In the genomic region with DNA sequence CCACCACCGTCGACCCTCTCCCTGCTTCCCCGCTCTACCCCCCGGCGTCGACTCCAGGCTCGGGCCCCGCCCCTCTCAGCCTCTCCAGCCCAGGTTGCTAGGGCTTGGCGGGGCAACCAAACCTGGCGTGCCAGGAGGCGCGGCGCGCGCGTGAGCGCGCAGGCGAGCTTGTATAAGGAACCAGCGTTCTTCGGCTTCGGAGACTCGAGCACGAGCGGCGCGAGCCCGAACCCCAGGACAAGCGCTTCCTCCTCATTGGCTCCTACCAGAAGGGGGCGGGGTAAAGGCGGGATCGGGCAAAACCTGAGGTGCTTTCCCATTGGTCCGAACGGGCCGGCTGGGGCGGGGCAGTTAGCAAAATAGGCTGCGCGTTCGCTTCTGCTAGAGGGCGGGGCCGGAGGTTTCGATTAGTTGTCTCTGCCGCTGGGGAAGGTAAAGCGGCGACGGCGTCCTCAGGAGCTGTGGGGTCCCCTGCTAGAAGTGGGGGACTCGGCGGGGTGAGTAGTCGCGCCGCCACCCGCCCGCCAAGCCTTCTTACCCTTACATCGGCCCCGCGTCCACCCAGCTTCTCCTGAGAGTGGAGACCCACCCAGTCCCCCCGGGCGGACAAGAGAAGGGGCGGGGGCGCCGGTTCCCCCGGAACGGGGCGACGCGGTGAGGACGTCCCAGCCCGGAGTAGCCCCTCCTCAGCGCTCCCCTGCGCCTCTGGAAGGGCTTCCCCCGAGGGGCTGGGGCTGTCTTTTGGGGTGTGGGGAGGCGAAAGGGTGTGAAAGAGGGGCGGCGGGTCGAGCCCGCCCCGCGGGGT, we compare ENCODE assay signal across 8 cellular contexts. TPM values are rescaled to one million over a fixed set of nuclear protein-coding genes. Genes with fewer than 3 reads are reported as not detected.
DNase-seq lines count a peak whose midpoint lies in the region; ATAC-seq and TF ChIP-seq lines count a peak whose summit lies in the region.

A gene (plus strand): TSS at position 410 of the 805 bp plus-strand sequence. CDS start 81,489 bp downstream, outside the sequence.

- peak; percentile 99 for DNase-seq in DMS53 (lab: John Stamatoyannopoulos, UW)
- peak; percentile 63 for DNase-seq in KG1 (lab: John Stamatoyannopoulos, UW)
- peak; percentile 53 for DNase-seq in Panc1 (ENCODE audit: low read depth, low spot score)
- DNase-seq in activated T-cell treated with anti-CD3 and anti-CD28 coated beads, Interleukin-2, amount 50 U/mL, for 48 hours: peak; percentile 94 to 95
- DNase-seq in stimulated activated CD8-positive, alpha-beta memory T cell treated with anti-CD3 and anti-CD28 coated beads, Interleukin-4, amount 100 ng/mL, for 24 hours (ENCODE audit: low read depth): peak; percentile 90

- H3K4me3 ChIP-seq in Panc1 (ENCODE audit: low read depth in 2 of 2, low read length in 2 of 2) (peak within 1 kb of the TSS; percentile 52 to 53), mucosa of rectum (ENCODE audit: low read length in 2 of 2) (peak within 1 kb of the TSS; percentile 76 to 80)

- H3K9me3 ChIP-seq in Panc1 (ENCODE audit: control insufficient read depth, insufficient read depth, low read depth, low read length) (no peaks in the 10 kb centered on the region), mucosa of rectum (ENCODE audit: control insufficient read depth in 2 of 2, low read length in 2 of 2) (no peaks in the 10 kb centered on the region)

- in situ Hi-C loops in Panc1 (cut with HindIII; ENCODE audit: low pct_unique_long_range_greater_than_20kb, low sequenced_read_pairs): no loop called here

- BruUV-seq in Panc1 (replicated peaks; lab: Mats Ljungman, UMichigan): no TSS peak

- no peak for TF ChIP-seq CTCF in Panc1 (IDR thresholded peaks at IDR 0.05)

- ATAC-seq in GM21786 (IDR thresholded peaks at IDR 0.05; ENCODE audit: unreplicated experiment) (peak; percentile 90), Panc1 (peak; percentile 98), esophagus mucosa (peak; percentile 99)

- POLR2A ChIA-PET in Panc1 (lab: Charles Lee): no interaction called here

- no peaks in the 10 kb centered on the region for H3K4me1 ChIP-seq in Panc1 (ENCODE audit: control insufficient read depth, insufficient read depth, low read length)
- no peaks in the 10 kb centered on the region for H3K4me1 ChIP-seq in mucosa of rectum (ENCODE audit: control insufficient read depth in 2 of 2, insufficient read depth in 2 of 2, low read length in 2 of 2)

- H3K9ac ChIP-seq in mucosa of rectum (ENCODE audit: low read depth in 1 of 2, low read length in 2 of 2): peak within 1 kb of the TSS; percentile 47 to 77

- intact Hi-C loops in Panc1 (cut with micrococcal nuclease; ENCODE audit: unreplicated experiment): no loop called here

- H3K27ac ChIP-seq in Panc1 (ENCODE audit: low read length) (no peak within 1 kb of the TSS), mucosa of rectum (ENCODE audit: low read depth in 2 of 2, low read length in 2 of 2) (peak within 1 kb of the TSS; percentile 47 to 52)

- H3K36me3 ChIP-seq in Panc1 (ENCODE audit: control insufficient read depth, insufficient read depth, low read length) (no peaks in the 10 kb centered on the region), mucosa of rectum (ENCODE audit: control insufficient read depth in 2 of 2, insufficient read depth in 2 of 2, low read length in 2 of 2) (no peaks in the 10 kb centered on the region)

- CTCF ChIA-PET in Panc1 (lab: Charles Lee): interaction anchor here (0.7 kb wide), 1 partner anchor 508 kb away, joined by 5 read pairs; no protein-coding TSS in a partner anchor

- H3K27me3 ChIP-seq in Panc1 (ENCODE audit: control insufficient read depth, insufficient read depth, low read length) (no peaks in the 10 kb centered on the region), mucosa of rectum (ENCODE audit: control insufficient read depth in 2 of 2, insufficient read depth in 2 of 2, low read length in 2 of 2) (peaks cover 0 to 2% of the 10 kb centered on the region in 2 donors)

RNA-seq across cellular contexts. Expression of the gene that starts here (rescaled TPM):
- 1.2 TPM for total RNA-seq in Panc1 (2021; ENCODE audit: unreplicated experiment)
- 0.31 TPM for polyA plus RNA-seq in Panc1 (2012; ENCODE audit: insufficient read length)
- total RNA-seq in esophagus mucosa: 8.7 TPM
